8 cellular contexts compared by ENCODE assay signal in genomic region chr10:11551915-11552602, GRCh38. TPM values are rescaled to one million over a fixed set of nuclear protein-coding genes. Genes with fewer than 3 reads are reported as not detected.
DNase-seq lines count a peak whose midpoint lies in the region; ATAC-seq and FAIRE-seq lines count a peak whose summit lies in the region.

No MANE protein-coding gene starts in this region.

- no peak overlapping the region for H3K4me2 ChIP-seq in mesenchymal stem cell (ENCODE audit: low read length, poor library complexity, severe bottlenecking)

- H2BK15ac ChIP-seq in mesenchymal stem cell (ENCODE audit: low read depth, poor library complexity, severe bottlenecking) = no peak overlapping the region

- no peak overlapping the region for H2AK5ac ChIP-seq in mesenchymal stem cell (ENCODE audit: low read length, severe bottlenecking)

- WGBS in mesenchymal stem cell = 0% methylated on average over 1 of the region's 4 CpGs

- H3K4me3 ChIP-seq in mesenchymal stem cell (ENCODE audit: insufficient read depth in 1 of 2, low read depth in 1 of 2, low read length in 2 of 2) = no peak overlapping the region

- H3K18ac ChIP-seq in mesenchymal stem cell (ENCODE audit: low read depth in 1 of 2, low read length in 2 of 2) = no peak overlapping the region

- peaks cover 11% of the 10 kb centered on the region for H3K79me1 ChIP-seq in mesenchymal stem cell (replicated peaks; ENCODE audit: low read length, poor library complexity, severe bottlenecking)

- H3K23ac ChIP-seq in mesenchymal stem cell (ENCODE audit: low read length in 2 of 2) = no peak overlapping the region

- H4K91ac ChIP-seq in mesenchymal stem cell (ENCODE audit: low read length) = no peak overlapping the region

- H3K9me3 ChIP-seq in mesenchymal stem cell (ENCODE audit: control insufficient read depth, low read length) = peaks cover 6% of the 10 kb centered on the region

- H2BK12ac ChIP-seq in mesenchymal stem cell (ENCODE audit: low read length in 2 of 2) = no peak overlapping the region

- H4K8ac ChIP-seq in mesenchymal stem cell (ENCODE audit: low read length) = no peak overlapping the region

- H2BK5ac ChIP-seq in mesenchymal stem cell (ENCODE audit: low read depth, low read length, poor library complexity, severe bottlenecking) = no peak overlapping the region

- in situ Hi-C loops in Caki2 (cut with HindIII; ENCODE audit: low pct_unique_long_range_greater_than_20kb, low sequenced_read_pairs) = no loop called here

- peak; percentile 67 for DNase-seq in Caki2 (ENCODE audit: low read depth)
- DNase-seq in HTR-8/SVneo (ENCODE audit: insufficient read length, low spot score) = peak; percentile 56
- DNase-seq in astrocyte of the hippocampus (ENCODE audit: low read depth, low spot score) = peak; percentile 86
- DNase-seq in mesenchymal stem cell = peak; percentile 90
- no peak for DNase-seq in T1000 (lab: John Stamatoyannopoulos, UW)
- DNase-seq in SKM-1 (lab: John Stamatoyannopoulos, UW; ENCODE audit: unreplicated experiment) = no peak

- no peak overlapping the region for H2AFZ ChIP-seq in mesenchymal stem cell (ENCODE audit: low read depth, low read length)

- no peak overlapping the region for H3K4ac ChIP-seq in mesenchymal stem cell (ENCODE audit: low read depth in 1 of 2, low read length in 2 of 2)

- ATAC-seq in HG03045 (IDR thresholded peaks at IDR 0.05; ENCODE audit: unreplicated experiment) = no peak
- no peak for ATAC-seq in HG03025 (IDR thresholded peaks at IDR 0.05; ENCODE audit: low FRiP score, unreplicated experiment)

- no peak overlapping the region for H2BK120ac ChIP-seq in mesenchymal stem cell (ENCODE audit: low read depth, low read length)

- H3K27ac ChIP-seq in mesenchymal stem cell (ENCODE audit: low read length, poor library complexity, severe bottlenecking) = peak overlapping the region; percentile 77

- H3K14ac ChIP-seq in mesenchymal stem cell (ENCODE audit: low read length in 2 of 2) = no peak overlapping the region

- peak; percentile 80 for FAIRE-seq in HTR-8/SVneo (lab: Jason Lieb, UNC)

- no peaks in the 10 kb centered on the region for H3K4me1 ChIP-seq in mesenchymal stem cell (ENCODE audit: control insufficient read depth, insufficient read depth, low read depth, low read length)

- peak overlapping the region; percentile 50 for H3K9ac ChIP-seq in mesenchymal stem cell (ENCODE audit: low read length)

- no peaks in the 10 kb centered on the region for H3K27me3 ChIP-seq in mesenchymal stem cell (ENCODE audit: control insufficient read depth in 1 of 2, insufficient read depth in 1 of 2, low read length in 2 of 2)

- H3K36me3 ChIP-seq in mesenchymal stem cell (ENCODE audit: control insufficient read depth in 1 of 2, insufficient read depth in 2 of 2, low read depth in 1 of 2, low read length in 2 of 2) = no peaks in the 10 kb centered on the region

RNA-seq across cellular contexts. Expression of gene USP6NL, which starts 59.4 kb away (rescaled TPM):
- 5.2 and 8.2 TPM in 2 replicates for total RNA-seq in Caki2 (2014; rRNA removed; shearing (Covaris generic); ENCODE audit: low replicate concordance)
- polyA plus RNA-seq in mesenchymal stem cell (2013, experiment 1 of 2) = 14.0 TPM
- 14.2 TPM for polyA plus RNA-seq in mesenchymal stem cell (2013, experiment 2 of 2)

Comparison
In these comparisons a context has a peak if more than half of its experiments do, and no peak if none do; other contexts are left out.
1. DNase-seq: peak in Caki2 (single experiment), HTR-8/SVneo (single experiment), astrocyte of the hippocampus (single experiment) and mesenchymal stem cell (single experiment); none in T1000 (single experiment) and SKM-1 (single experiment).